Comparison of ENCODE assay signal across 1 cellular context in the genomic region with DNA sequence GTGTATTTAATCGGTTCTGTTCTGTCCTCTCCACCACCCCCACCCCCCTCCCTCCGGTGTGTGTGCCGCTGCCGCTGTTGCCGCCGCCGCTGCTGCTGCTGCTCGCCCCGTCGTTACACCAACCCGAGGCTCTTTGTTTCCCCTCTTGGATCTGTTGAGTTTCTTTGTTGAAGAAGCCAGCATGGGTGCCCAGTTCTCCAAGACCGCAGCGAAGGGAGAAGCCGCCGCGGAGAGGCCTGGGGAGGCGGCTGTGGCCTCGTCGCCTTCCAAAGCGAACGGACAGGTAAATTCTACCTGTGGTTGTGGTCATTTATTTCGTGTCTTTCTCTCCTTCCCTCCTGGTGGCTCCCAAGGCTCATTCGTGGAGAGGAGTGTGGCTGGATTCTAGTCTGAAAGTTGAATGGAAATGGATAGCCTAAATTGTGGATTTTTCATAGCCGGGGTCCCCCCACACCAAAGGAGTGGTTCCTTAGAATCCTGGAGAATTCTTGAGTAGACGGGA.
TF ChIP-seq lines count a peak whose summit lies in the region.

No MANE protein-coding gene starts in this region.

TF ChIP-seq in K562, 482 proteins besides CTCF, POLR2A, EP300 and RAD21:
- TF ChIP-seq, protein P1, sequence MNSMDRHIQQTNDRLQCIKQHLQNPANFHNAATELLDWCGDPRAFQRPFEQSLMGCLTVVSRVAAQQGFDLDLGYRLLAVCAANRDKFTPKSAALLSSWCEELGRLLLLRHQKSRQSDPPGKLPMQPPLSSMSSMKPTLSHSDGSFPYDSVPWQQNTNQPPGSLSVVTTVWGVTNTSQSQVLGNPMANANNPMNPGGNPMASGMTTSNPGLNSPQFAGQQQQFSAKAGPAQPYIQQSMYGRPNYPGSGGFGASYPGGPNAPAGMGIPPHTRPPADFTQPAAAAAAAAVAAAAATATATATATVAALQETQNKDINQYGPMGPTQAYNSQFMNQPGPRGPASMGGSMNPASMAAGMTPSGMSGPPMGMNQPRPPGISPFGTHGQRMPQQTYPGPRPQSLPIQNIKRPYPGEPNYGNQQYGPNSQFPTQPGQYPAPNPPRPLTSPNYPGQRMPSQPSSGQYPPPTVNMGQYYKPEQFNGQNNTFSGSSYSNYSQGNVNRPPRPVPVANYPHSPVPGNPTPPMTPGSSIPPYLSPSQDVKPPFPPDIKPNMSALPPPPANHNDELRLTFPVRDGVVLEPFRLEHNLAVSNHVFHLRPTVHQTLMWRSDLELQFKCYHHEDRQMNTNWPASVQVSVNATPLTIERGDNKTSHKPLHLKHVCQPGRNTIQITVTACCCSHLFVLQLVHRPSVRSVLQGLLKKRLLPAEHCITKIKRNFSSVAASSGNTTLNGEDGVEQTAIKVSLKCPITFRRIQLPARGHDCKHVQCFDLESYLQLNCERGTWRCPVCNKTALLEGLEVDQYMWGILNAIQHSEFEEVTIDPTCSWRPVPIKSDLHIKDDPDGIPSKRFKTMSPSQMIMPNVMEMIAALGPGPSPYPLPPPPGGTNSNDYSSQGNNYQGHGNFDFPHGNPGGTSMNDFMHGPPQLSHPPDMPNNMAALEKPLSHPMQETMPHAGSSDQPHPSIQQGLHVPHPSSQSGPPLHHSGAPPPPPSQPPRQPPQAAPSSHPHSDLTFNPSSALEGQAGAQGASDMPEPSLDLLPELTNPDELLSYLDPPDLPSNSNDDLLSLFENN (IDR thresholded peaks at IDR 0.05; ENCODE audit: low read depth in 2 of 2, low read length in 2 of 2): no peak
- TF ChIP-seq ATF7 (IDR thresholded peaks at IDR 0.05) (no peak), IRF2 (CRISPR knock-in tag; IDR thresholded peaks at IDR 0.05) (no peak), MAFG (tag; conservative IDR thresholded peaks at IDR 0.05) (no peak), TSHZ1 (CRISPR knock-in tag; IDR thresholded peaks at IDR 0.05) (no peak), ZNF77 (CRISPR knock-in tag; IDR thresholded peaks at IDR 0.05) (no peak), HOXB6 (CRISPR knock-in tag; IDR thresholded peaks at IDR 0.05; ENCODE audit: borderline replicate concordance) (no peak), E2F3 (CRISPR knock-in tag; IDR thresholded peaks at IDR 0.05) (no peak)
- TF ChIP-seq, protein P2, sequence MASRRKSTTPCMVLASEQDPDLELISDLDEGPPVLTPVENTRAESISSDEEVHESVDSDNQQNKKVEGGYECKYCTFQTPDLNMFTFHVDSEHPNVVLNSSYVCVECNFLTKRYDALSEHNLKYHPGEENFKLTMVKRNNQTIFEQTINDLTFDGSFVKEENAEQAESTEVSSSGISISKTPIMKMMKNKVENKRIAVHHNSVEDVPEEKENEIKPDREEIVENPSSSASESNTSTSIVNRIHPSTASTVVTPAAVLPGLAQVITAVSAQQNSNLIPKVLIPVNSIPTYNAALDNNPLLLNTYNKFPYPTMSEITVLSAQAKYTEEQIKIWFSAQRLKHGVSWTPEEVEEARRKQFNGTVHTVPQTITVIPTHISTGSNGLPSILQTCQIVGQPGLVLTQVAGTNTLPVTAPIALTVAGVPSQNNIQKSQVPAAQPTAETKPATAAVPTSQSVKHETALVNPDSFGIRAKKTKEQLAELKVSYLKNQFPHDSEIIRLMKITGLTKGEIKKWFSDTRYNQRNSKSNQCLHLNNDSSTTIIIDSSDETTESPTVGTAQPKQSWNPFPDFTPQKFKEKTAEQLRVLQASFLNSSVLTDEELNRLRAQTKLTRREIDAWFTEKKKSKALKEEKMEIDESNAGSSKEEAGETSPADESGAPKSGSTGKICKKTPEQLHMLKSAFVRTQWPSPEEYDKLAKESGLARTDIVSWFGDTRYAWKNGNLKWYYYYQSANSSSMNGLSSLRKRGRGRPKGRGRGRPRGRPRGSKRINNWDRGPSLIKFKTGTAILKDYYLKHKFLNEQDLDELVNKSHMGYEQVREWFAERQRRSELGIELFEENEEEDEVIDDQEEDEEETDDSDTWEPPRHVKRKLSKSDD (conservative IDR thresholded peaks at IDR 0.05; ENCODE audit: low read length): no peak
